Comparison of ENCODE assay signal across 8 cellular contexts in genomic region chr10:101762736-101763135, GRCh38. TPM values are rescaled to one million over a fixed set of nuclear protein-coding genes. Genes with fewer than 3 reads are reported as not detected.
"Had no signal": no experiment of that assay in that cellular context is flagged by ENCODE, and none has a peak within 500 bp of the region (broad histone marks: within the 10 kb centered on the region; RNA-seq: fewer than 3 reads in every experiment).

No MANE protein-coding gene starts in this region.

- DNase-seq: GM23248, GOT3, HFFc6, IMR-90 had no signal

- H3K27ac ChIP-seq: GM23248 had no signal

- H3K4me1 ChIP-seq: HAP-1 had no signal

- H3K9me3 ChIP-seq: HAP-1 had no signal

- H3K4me3 ChIP-seq: GM23248, HAP-1 had no signal

- ATAC-seq: HCT116 had no signal

- H3K36me3 ChIP-seq: HAP-1 had no signal

RNA-seq across cellular contexts. Expression of gene FGF8, which starts 13.2 kb away (rescaled TPM):
- total RNA-seq: GM23248, H4, HFFc6, HT-29, IMR-90 had no signal
